1 cellular context compared by ENCODE assay signal in genomic region chr21:33491373-33492102, GRCh38.
A peak's percentile ranks its signal among the peaks of the same experiment; 100 is the strongest.
TF ChIP-seq lines count a peak whose summit lies in the region.

Gene DNAJC28 (minus strand): TSS chr21:33491716. CDS start chr21:33489393, 2,323 bp downstream.

TF ChIP-seq in HEK293, 187 proteins besides CTCF, POLR2A, EP300 and RAD21 (continued from another document and continues in another):
- no peak for TF ChIP-seq BCL11B (tag by site-specific recombination; IDR thresholded peaks at IDR 0.05; ENCODE audit: low read depth)
- peak; percentile 98 for TF ChIP-seq ZNF629 (tag by site-specific recombination; IDR thresholded peaks at IDR 0.05)
- TF ChIP-seq MZF1 (tag by site-specific recombination; IDR thresholded peaks at IDR 0.05; ENCODE audit: borderline replicate concordance) = peak; percentile 96
- TF ChIP-seq ZNF335 (tag by site-specific recombination; conservative IDR thresholded peaks at IDR 0.05) = peak; percentile 100
- TF ChIP-seq OSR2 (tag by site-specific recombination; IDR thresholded peaks at IDR 0.05) = 0 out of 2 replicates have a peak, but pooled peaks have one; percentile 3
- peak; percentile 74; the same call in 1 of the 2 replicates for TF ChIP-seq KLF17 (tag by site-specific recombination; IDR thresholded peaks at IDR 0.05)
- TF ChIP-seq GLI4 (tag by site-specific recombination; IDR thresholded peaks at IDR 0.05) = no peak
- TF ChIP-seq BCL6B (tag by site-specific recombination; IDR thresholded peaks at IDR 0.05) = no peak
- TF ChIP-seq ZBTB49 (tag by site-specific recombination; IDR thresholded peaks at IDR 0.05; ENCODE audit: low read depth) = no peak
- no peak for TF ChIP-seq ZNF48 (tag by site-specific recombination; IDR thresholded peaks at IDR 0.05)
- no peak for TF ChIP-seq AEBP2 (tag by site-specific recombination; IDR thresholded peaks at IDR 0.05; ENCODE audit: borderline replicate concordance)
- peak; percentile 52; the same call in 1 of the 2 replicates for TF ChIP-seq ZNF610 (tag by site-specific recombination; IDR thresholded peaks at IDR 0.05; ENCODE audit: borderline replicate concordance)
- TF ChIP-seq ZNF423 (tag by site-specific recombination; IDR thresholded peaks at IDR 0.05) = no peak
- no peak for TF ChIP-seq ZNF664 (tag by site-specific recombination; IDR thresholded peaks at IDR 0.05)
- TF ChIP-seq ZNF350 (tag by site-specific recombination; IDR thresholded peaks at IDR 0.05) = no peak
- TF ChIP-seq TRIM28 (IDR thresholded peaks at IDR 0.05; ENCODE audit: borderline replicate concordance, low read length) = peak; percentile 73; the same call in 1 of the 2 replicates
- TF ChIP-seq ZBTB6 (tag by site-specific recombination; IDR thresholded peaks at IDR 0.05) = no peak
- TF ChIP-seq ZNF366 (tag by site-specific recombination; conservative IDR thresholded peaks at IDR 0.05) = 0 out of 2 replicates have a peak, but pooled peaks have one; percentile 28
- TF ChIP-seq ZNF660 (tag by site-specific recombination; IDR thresholded peaks at IDR 0.05) = 0 out of 2 replicates have a peak, but pooled peaks have one; percentile 59
- peak; percentile 89 for TF ChIP-seq KLF10 (tag by site-specific recombination; IDR thresholded peaks at IDR 0.05)
- no peak for TF ChIP-seq ZNF398 (tag by site-specific recombination; IDR thresholded peaks at IDR 0.05)
- TF ChIP-seq INSM2 (tag by site-specific recombination; IDR thresholded peaks at IDR 0.05) = no peak
- TF ChIP-seq ZFHX2 (tag by site-specific recombination; conservative IDR thresholded peaks at IDR 0.05) = peak; percentile 98
- TF ChIP-seq ZNF510 (tag by site-specific recombination; IDR thresholded peaks at IDR 0.05; ENCODE audit: insufficient replicate concordance) = no peak
- TF ChIP-seq ZNF555 (tag by site-specific recombination; conservative IDR thresholded peaks at IDR 0.05) = no peak
- peak; percentile 97 for TF ChIP-seq PATZ1 (tag by site-specific recombination; IDR thresholded peaks at IDR 0.05)
- TF ChIP-seq HOXC10 (CRISPR knock-in tag; IDR thresholded peaks at IDR 0.05) = no peak
- peak; percentile 15 for TF ChIP-seq ZSCAN23 (tag by site-specific recombination; IDR thresholded peaks at IDR 0.05)
- no peak for TF ChIP-seq ZNF132 (tag by site-specific recombination; IDR thresholded peaks at IDR 0.05; ENCODE audit: borderline replicate concordance)
- TF ChIP-seq YY2 (tag by site-specific recombination; IDR thresholded peaks at IDR 0.05) = no peak
- no peak for TF ChIP-seq ZNF311 (tag by site-specific recombination; IDR thresholded peaks at IDR 0.05; ENCODE audit: borderline replicate concordance)
- TF ChIP-seq ZNF184 (tag by site-specific recombination; IDR thresholded peaks at IDR 0.05) = peak; percentile 81
- no peak for TF ChIP-seq ZSCAN18 (tag by site-specific recombination; IDR thresholded peaks at IDR 0.05)
- TF ChIP-seq ZIC2 (tag by site-specific recombination; IDR thresholded peaks at IDR 0.05) = peak; percentile 88
- peak; percentile 98 for TF ChIP-seq ZNF76 (tag by site-specific recombination; IDR thresholded peaks at IDR 0.05; ENCODE audit: borderline replicate concordance, low read depth)
- TF ChIP-seq ZNF239 (tag by site-specific recombination; IDR thresholded peaks at IDR 0.05) = no peak
- no peak for TF ChIP-seq ZNF416 (tag by site-specific recombination; IDR thresholded peaks at IDR 0.05)
- no peak for TF ChIP-seq ZNF830 (tag by site-specific recombination; IDR thresholded peaks at IDR 0.05; ENCODE audit: low read depth)
- TF ChIP-seq SALL2 (tag by site-specific recombination; IDR thresholded peaks at IDR 0.05; ENCODE audit: borderline replicate concordance) = no peak
- no peak for TF ChIP-seq ZNF449 (tag by site-specific recombination; IDR thresholded peaks at IDR 0.05)
- no peak for TF ChIP-seq ZNF639 (tag by site-specific recombination; IDR thresholded peaks at IDR 0.05)
- no peak for TF ChIP-seq ZNF677 (tag by site-specific recombination; IDR thresholded peaks at IDR 0.05)
- no peak for TF ChIP-seq ZNF560 (tag by site-specific recombination; IDR thresholded peaks at IDR 0.05; ENCODE audit: borderline replicate concordance)
- TF ChIP-seq ZNF121 (tag by site-specific recombination; IDR thresholded peaks at IDR 0.05) = no peak
- no peak for TF ChIP-seq RBAK (tag by site-specific recombination; IDR thresholded peaks at IDR 0.05)
- TF ChIP-seq ZNF16 (tag by site-specific recombination; IDR thresholded peaks at IDR 0.05; ENCODE audit: low read depth) = no peak
- no peak for TF ChIP-seq ZNF596 (tag by site-specific recombination; IDR thresholded peaks at IDR 0.05)
- TF ChIP-seq BCL11A (tag by site-specific recombination; IDR thresholded peaks at IDR 0.05; ENCODE audit: low read depth) = no peak
